Comparison of ENCODE assay signal across 8 cellular contexts in genomic region chr12:101280006-101280505, GRCh38. TPM values are rescaled to one million over a fixed set of nuclear protein-coding genes. Genes with fewer than 3 reads are reported as not detected.
DNase-seq lines count a peak whose midpoint lies in the region; TF ChIP-seq lines count a peak whose summit lies in the region.

Gene UTP20, plus strand, starts transcription at chr12:101280105. Its CDS starts 178 bp downstream, at chr12:101280283.

- peak within 1 kb of the TSS; percentile 72 for H3K9ac ChIP-seq in Loucy (ENCODE audit: low read depth, low read length, poor library complexity, severe bottlenecking)

- peak within 1 kb of the TSS; percentile 97 for H3K4me3 Mint-ChIP-seq in nephron progenitor cell
- peak within 1 kb of the TSS; percentile 94 for H3K4me3 Mint-ChIP-seq in stimulated activated naive CD8-positive, alpha-beta T cell treated with anti-CD3 and anti-CD28 coated beads, Interleukin-15, Interleukin-2, amounts not matched to agents 100 ng/mL and 50 ng/mL, for 24 hours

- H2AFZ ChIP-seq in Loucy (ENCODE audit: low read length), result peak within 1 kb of the TSS; percentile 93

- no peak for TF ChIP-seq CTCF in Loucy (conservative IDR thresholded peaks at IDR 0.05; ENCODE audit: low read length)
- peak; percentile 12 for TF ChIP-seq CTCF in fibroblast of the aortic adventitia (IDR thresholded peaks at IDR 0.05; ENCODE audit: insufficient read depth, low read length)
- TF ChIP-seq CTCF in nephron progenitor cell (IDR thresholded peaks at IDR 0.05), result no peak

- peaks cover 24% of the 10 kb centered on the region for H3K79me2 ChIP-seq in Loucy (ENCODE audit: insufficient read depth, low read length)

- peaks cover 15% of the 10 kb centered on the region for H3K4me1 Mint-ChIP-seq in nephron progenitor cell
- peaks cover 25% of the 10 kb centered on the region for H3K4me1 Mint-ChIP-seq in stimulated activated naive CD8-positive, alpha-beta T cell treated with anti-CD3 and anti-CD28 coated beads, Interleukin-15, Interleukin-2, amounts not matched to agents 100 ng/mL and 50 ng/mL, for 24 hours (ENCODE audit: low read depth)

- peaks cover 15% of the 10 kb centered on the region for H3K36me3 Mint-ChIP-seq in nephron progenitor cell (ENCODE audit: low read depth)
- H3K36me3 Mint-ChIP-seq in stimulated activated naive CD8-positive, alpha-beta T cell treated with anti-CD3 and anti-CD28 coated beads, Interleukin-15, Interleukin-2, amounts not matched to agents 100 ng/mL and 50 ng/mL, for 24 hours (ENCODE audit: low read depth), result peaks cover 25% of the 10 kb centered on the region

- H3K27me3 ChIP-seq in H7 (ENCODE audit: control insufficient read depth, insufficient read depth, low read length), result no peaks in the 10 kb centered on the region
- H3K27me3 ChIP-seq in Loucy (ENCODE audit: insufficient read depth, low read length, poor library complexity, severe bottlenecking), result no peaks in the 10 kb centered on the region

- H3K9me3 Mint-ChIP-seq in nephron progenitor cell, result no peaks in the 10 kb centered on the region
- no peaks in the 10 kb centered on the region for H3K9me3 Mint-ChIP-seq in stimulated activated naive CD8-positive, alpha-beta T cell treated with anti-CD3 and anti-CD28 coated beads, Interleukin-15, Interleukin-2, amounts not matched to agents 100 ng/mL and 50 ng/mL, for 24 hours

- H3K4me3 ChIP-seq in H7 (ENCODE audit: insufficient read depth, low read depth, low read length) (peak within 1 kb of the TSS; percentile 92), Loucy (ENCODE audit: low read length, poor library complexity, severe bottlenecking) (peak within 1 kb of the TSS; percentile 91), fibroblast of the aortic adventitia (ENCODE audit: low read depth, low read length) (peak within 1 kb of the TSS; percentile 96)

- H3K36me3 ChIP-seq in H7 (replicated peaks; ENCODE audit: control insufficient read depth, insufficient read depth, low read length) (no peaks in the 10 kb centered on the region; the same call in 1 of the 2 replicates), Loucy (ENCODE audit: insufficient read depth, low read length) (no peaks in the 10 kb centered on the region)

- in situ Hi-C loops in G401 (cut with HindIII; ENCODE audit: low sequenced_read_pairs), result no loop called here

- H3K4me2 ChIP-seq in Loucy (ENCODE audit: low read depth, low read length, poor library complexity, severe bottlenecking), result peak within 1 kb of the TSS; percentile 98

- H3K27ac Mint-ChIP-seq in nephron progenitor cell, result peak within 1 kb of the TSS; percentile 98
- H3K27ac Mint-ChIP-seq in stimulated activated naive CD8-positive, alpha-beta T cell treated with anti-CD3 and anti-CD28 coated beads, Interleukin-15, Interleukin-2, amounts not matched to agents 100 ng/mL and 50 ng/mL, for 24 hours, result peak within 1 kb of the TSS; percentile 91

- H3K4me1 ChIP-seq in Loucy (ENCODE audit: insufficient read depth, low read length, poor library complexity, severe bottlenecking), result peaks cover 11% of the 10 kb centered on the region

- no peaks in the 10 kb centered on the region for H3F3A ChIP-seq in Loucy (ENCODE audit: low read depth)

- H4K20me1 ChIP-seq in Loucy (ENCODE audit: insufficient read depth, low read length, poor library complexity, severe bottlenecking), result no peaks in the 10 kb centered on the region

- H3K27me3 Mint-ChIP-seq in nephron progenitor cell (ENCODE audit: low read depth, poor library complexity), result peaks cover 28% of the 10 kb centered on the region
- peaks cover 25% of the 10 kb centered on the region for H3K27me3 Mint-ChIP-seq in stimulated activated naive CD8-positive, alpha-beta T cell treated with anti-CD3 and anti-CD28 coated beads, Interleukin-15, Interleukin-2, amounts not matched to agents 100 ng/mL and 50 ng/mL, for 24 hours

- H3K9me3 ChIP-seq in Loucy (ENCODE audit: insufficient read depth, low read depth, low read length), result no peaks in the 10 kb centered on the region

- H3K9me2 ChIP-seq in Loucy (replicated peaks; ENCODE audit: low read depth, low read length), result no peaks in the 10 kb centered on the region

- DNase-seq in G401 (ENCODE audit: low spot score) (peak; percentile 95), H7 (peak; percentile 93), SHP77 (lab: John Stamatoyannopoulos, UW) (peak; percentile 76 to 85), fibroblast of the aortic adventitia (ENCODE audit: low read depth) (peak; percentile 88), nephron progenitor cell (peak; percentile 94)
- DNase-seq in activated T-helper 9 cell treated with anti-CD3 and anti-CD28 coated beads, Interleukin-2, amount 50 U/mL, for 16 hours (ENCODE audit: low read depth), result peak; percentile 91

RNA-seq across cellular contexts. Expression of gene UTP20, which starts in this region (rescaled TPM):
- total RNA-seq in G401 (2014; rRNA removed; shearing (Covaris generic)), result 12.7 and 24.2 TPM in 2 replicates
- total RNA-seq in H7 (2014; rRNA removed; shearing (Covaris generic)), result 24.9 and 26.6 TPM in 2 replicates
- total RNA-seq in fibroblast of the aortic adventitia (ENCODE audit: low replicate concordance), result 25.7 and 36.1 TPM in 2 replicates

Comparison
In these comparisons a context has a peak if more than half of its experiments do, and no peak if none do; other contexts are left out.
1. Peak in every context shown above with its lines: DNase-seq and H3K4me3 ChIP-seq.